Comparison of ENCODE assay signal across 8 cellular contexts in the genomic region with DNA sequence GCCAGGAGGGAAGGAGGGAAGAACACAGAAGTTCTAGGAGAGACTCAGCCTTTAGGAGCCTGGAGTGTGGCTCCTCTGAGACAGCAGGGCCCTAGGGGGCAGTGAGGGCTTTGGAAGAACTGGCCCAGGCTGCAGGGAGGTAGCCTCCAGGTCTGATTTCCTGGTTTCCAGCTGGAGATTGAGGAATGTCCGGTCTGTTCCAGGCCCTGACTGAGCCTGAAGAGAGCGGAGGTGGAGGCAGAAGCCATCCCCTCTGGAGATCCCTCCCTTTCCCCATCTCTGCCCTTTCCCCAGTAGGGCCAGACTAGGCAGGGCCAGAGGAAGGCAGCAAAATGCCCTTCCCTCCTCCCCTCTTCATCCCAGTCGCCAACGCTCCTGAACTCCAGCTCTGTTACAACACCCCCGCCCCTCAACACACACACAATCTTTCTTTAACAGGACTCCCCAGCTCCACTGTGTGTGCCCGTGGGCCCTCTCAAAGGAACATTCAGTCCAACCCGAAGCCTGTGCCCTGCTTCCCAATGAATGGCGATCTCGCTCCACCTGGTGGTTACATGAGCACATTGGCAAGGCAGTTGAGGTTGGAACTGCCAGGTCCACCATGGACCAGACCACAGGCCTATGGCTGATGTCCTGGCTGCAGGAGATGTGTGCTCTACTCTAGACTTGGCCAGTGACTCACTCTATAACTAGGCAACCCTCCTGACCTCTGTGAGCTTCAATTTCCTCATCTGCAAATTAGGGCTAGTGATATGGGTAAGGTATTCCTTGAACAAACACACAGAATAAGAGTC. TPM values are rescaled to one million over a fixed set of nuclear protein-coding genes. Genes with fewer than 3 reads are reported as not detected.
A peak's percentile ranks its signal among the peaks of the same experiment; 100 is the strongest.
DNase-seq lines count a peak whose midpoint lies in the region; ATAC-seq and TF ChIP-seq lines count a peak whose summit lies in the region.

No MANE protein-coding gene starts in this region.

- 4% methylated on average over 7 of the region's 9 CpGs for WGBS in smooth muscle cell (ENCODE audit: low lambda C conversion rate)

- H3K9ac ChIP-seq in DND-41 (ENCODE audit: low read depth, low read length) (0 out of 2 replicates have a peak overlapping the region, but pooled peaks have one; percentile 15), smooth muscle cell (ENCODE audit: low read depth) (peak overlapping the region; percentile 31)

- H3K36me3 Mint-ChIP-seq in WTC11 = no peaks in the 10 kb centered on the region

- H3K4me3 ChIP-seq in DND-41 (ENCODE audit: low read depth in 1 of 2, low read length in 2 of 2) (no peak overlapping the region), cardiac fibroblast (replicated peaks in 1 of 2; ENCODE audit: low read depth in 2 of 2, low read length in 2 of 2) (no peak overlapping the region), smooth muscle cell (no peak overlapping the region)

- ATAC-seq in DND-41 (ENCODE audit: insufficient read depth, low read depth) (peak; percentile 97), HG02642 (IDR thresholded peaks at IDR 0.05; ENCODE audit: poor library complexity, unreplicated experiment) (peak; percentile 76), WTC11 (peak; percentile 94), HG03108 (IDR thresholded peaks at IDR 0.05; ENCODE audit: unreplicated experiment) (no peak)

- H3K9me3 ChIP-seq in DND-41 (ENCODE audit: insufficient read depth, low read length, severe bottlenecking) (no peaks in the 10 kb centered on the region), smooth muscle cell (replicated peaks; ENCODE audit: low read depth) (no peaks in the 10 kb centered on the region)

- no peaks in the 10 kb centered on the region for H3K27me3 Mint-ChIP-seq in WTC11 (ENCODE audit: low read depth)

- peak; percentile 81 for DNase-seq in DND-41
- peak; percentile 77 for DNase-seq in NCI-H2171 treated with DMSO at 0.1 percent for 48 hours (lab: John Stamatoyannopoulos, UW)
- peak; percentile 86 for DNase-seq in WTC11 (ENCODE audit: low spot score)
- peak; percentile 94 to 97 for DNase-seq in cardiac fibroblast (ENCODE audit: low read depth in 2 of 2)
- peak; percentile 95 for DNase-seq in inferior parietal cortex (ENCODE audit: extremely low spot score)
- peak; percentile 43 for DNase-seq in smooth muscle cell (lab: John Stamatoyannopoulos, UW; ENCODE audit: unreplicated experiment)

- TF ChIP-seq CTCF in DND-41 (IDR thresholded peaks at IDR 0.05; ENCODE audit: borderline replicate concordance, extremely low read depth, low read length, poor library complexity, severe bottlenecking) = peak; percentile 95
- peak; percentile 70 for TF ChIP-seq CTCF in WTC11 (IDR thresholded peaks at IDR 0.05)
- peak; percentile 95 for TF ChIP-seq CTCF in cardiac fibroblast (IDR thresholded peaks at IDR 0.05; ENCODE audit: low read depth, low read length)
- peak; percentile 66 for TF ChIP-seq CTCF in smooth muscle cell (IDR thresholded peaks at IDR 0.05; ENCODE audit: borderline replicate concordance, insufficient read depth, poor library complexity, severe bottlenecking)

- peaks cover 26% of the 10 kb centered on the region for H3F3A ChIP-seq in smooth muscle cell (ENCODE audit: low read depth)

- peaks cover 15% of the 10 kb centered on the region for H3K4me1 Mint-ChIP-seq in WTC11

- H3K9me3 Mint-ChIP-seq in WTC11 = no peaks in the 10 kb centered on the region

- no peak overlapping the region for H3K4me2 ChIP-seq in DND-41 (ENCODE audit: insufficient read depth, low read length)
- peak overlapping the region; percentile 59 for H3K4me2 ChIP-seq in smooth muscle cell

- H3K27ac Mint-ChIP-seq in WTC11 = peak overlapping the region; percentile 94

- H3K27me3 ChIP-seq in DND-41 (ENCODE audit: insufficient read depth, low read length, poor library complexity) (no peaks in the 10 kb centered on the region), smooth muscle cell (ENCODE audit: low read depth) (no peaks in the 10 kb centered on the region)

- H4K20me1 ChIP-seq in DND-41 (ENCODE audit: insufficient read depth, low read length) (no peaks in the 10 kb centered on the region), smooth muscle cell (ENCODE audit: low read depth) (no peaks in the 10 kb centered on the region)

- H3K4me3 Mint-ChIP-seq in WTC11 = peak overlapping the region; percentile 56

- CTCF ChIA-PET in WTC11 (lab: Charles Lee) = interaction anchor here (0.6 to 4.8 kb wide), 37 partner anchors 9 to 330 kb away, joined by 3 to 213 read pairs (median 6); partner anchors contain the start of genes MAP7D1, MRPS15, SH3D21 and THRAP3

- H3K79me2 ChIP-seq in DND-41 (ENCODE audit: insufficient read depth, low read length) (no peaks in the 10 kb centered on the region), smooth muscle cell (ENCODE audit: low read depth) (no peaks in the 10 kb centered on the region)

- peak overlapping the region; percentile 72 for H2AFZ ChIP-seq in DND-41 (ENCODE audit: low read depth, low read length)
- H2AFZ ChIP-seq in smooth muscle cell (ENCODE audit: low read depth) = no peak overlapping the region

- H3K36me3 ChIP-seq in DND-41 (ENCODE audit: insufficient read depth, low read length) (no peaks in the 10 kb centered on the region), smooth muscle cell (ENCODE audit: low read depth) (no peaks in the 10 kb centered on the region)

- H3K27ac ChIP-seq in DND-41 (ENCODE audit: low read length) (0 out of 2 replicates have a peak overlapping the region, but pooled peaks have one; percentile 9), smooth muscle cell (ENCODE audit: low read depth) (peak overlapping the region; percentile 76)

- POLR2A ChIA-PET in WTC11 (lab: Charles Lee) = interaction anchor here (0.5 to 2.4 kb wide), 7 partner anchors 10 to 38 kb away, joined by 3 to 25 read pairs (median 5); partner anchors contain the start of genes MAP7D1, THRAP3 and TRAPPC3

- H3K4me1 ChIP-seq in DND-41 (ENCODE audit: insufficient read depth, low read length) (peaks cover 5% of the 10 kb centered on the region), smooth muscle cell (ENCODE audit: low read depth) (no peaks in the 10 kb centered on the region)

TF ChIP-seq in WTC11, 78 proteins besides CTCF, POLR2A, EP300 and RAD21 (continues in another document):
- TF ChIP-seq, protein P1, sequence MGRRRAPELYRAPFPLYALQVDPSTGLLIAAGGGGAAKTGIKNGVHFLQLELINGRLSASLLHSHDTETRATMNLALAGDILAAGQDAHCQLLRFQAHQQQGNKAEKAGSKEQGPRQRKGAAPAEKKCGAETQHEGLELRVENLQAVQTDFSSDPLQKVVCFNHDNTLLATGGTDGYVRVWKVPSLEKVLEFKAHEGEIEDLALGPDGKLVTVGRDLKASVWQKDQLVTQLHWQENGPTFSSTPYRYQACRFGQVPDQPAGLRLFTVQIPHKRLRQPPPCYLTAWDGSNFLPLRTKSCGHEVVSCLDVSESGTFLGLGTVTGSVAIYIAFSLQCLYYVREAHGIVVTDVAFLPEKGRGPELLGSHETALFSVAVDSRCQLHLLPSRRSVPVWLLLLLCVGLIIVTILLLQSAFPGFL (CRISPR knock-in tag; IDR thresholded peaks at IDR 0.05; ENCODE audit: borderline replicate concordance) = no peak
- TF ChIP-seq ZNF121 (CRISPR knock-in tag; IDR thresholded peaks at IDR 0.05) (peak; percentile 94), ZNF232 (CRISPR knock-in tag; IDR thresholded peaks at IDR 0.05) (peak; percentile 4; the same call in 1 of the 2 replicates), HMGXB4 (CRISPR knock-in tag; IDR thresholded peaks at IDR 0.05) (no peak), MLX (CRISPR knock-in tag; IDR thresholded peaks at IDR 0.05) (no peak)
- TF ChIP-seq, protein P2, sequence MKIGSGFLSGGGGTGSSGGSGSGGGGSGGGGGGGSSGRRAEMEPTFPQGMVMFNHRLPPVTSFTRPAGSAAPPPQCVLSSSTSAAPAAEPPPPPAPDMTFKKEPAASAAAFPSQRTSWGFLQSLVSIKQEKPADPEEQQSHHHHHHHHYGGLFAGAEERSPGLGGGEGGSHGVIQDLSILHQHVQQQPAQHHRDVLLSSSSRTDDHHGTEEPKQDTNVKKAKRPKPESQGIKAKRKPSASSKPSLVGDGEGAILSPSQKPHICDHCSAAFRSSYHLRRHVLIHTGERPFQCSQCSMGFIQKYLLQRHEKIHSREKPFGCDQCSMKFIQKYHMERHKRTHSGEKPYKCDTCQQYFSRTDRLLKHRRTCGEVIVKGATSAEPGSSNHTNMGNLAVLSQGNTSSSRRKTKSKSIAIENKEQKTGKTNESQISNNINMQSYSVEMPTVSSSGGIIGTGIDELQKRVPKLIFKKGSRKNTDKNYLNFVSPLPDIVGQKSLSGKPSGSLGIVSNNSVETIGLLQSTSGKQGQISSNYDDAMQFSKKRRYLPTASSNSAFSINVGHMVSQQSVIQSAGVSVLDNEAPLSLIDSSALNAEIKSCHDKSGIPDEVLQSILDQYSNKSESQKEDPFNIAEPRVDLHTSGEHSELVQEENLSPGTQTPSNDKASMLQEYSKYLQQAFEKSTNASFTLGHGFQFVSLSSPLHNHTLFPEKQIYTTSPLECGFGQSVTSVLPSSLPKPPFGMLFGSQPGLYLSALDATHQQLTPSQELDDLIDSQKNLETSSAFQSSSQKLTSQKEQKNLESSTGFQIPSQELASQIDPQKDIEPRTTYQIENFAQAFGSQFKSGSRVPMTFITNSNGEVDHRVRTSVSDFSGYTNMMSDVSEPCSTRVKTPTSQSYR (CRISPR knock-in tag; IDR thresholded peaks at IDR 0.05) = no peak

RNA-seq across cellular contexts. Expression of gene MAP7D1, which starts 32.0 kb away (rescaled TPM):
- total RNA-seq in WTC11 (2021) = 65.0 to 88.7 TPM (median 72.0 TPM) in 3 replicates
- 102 and 109 TPM in 2 replicates for total RNA-seq in smooth muscle cell
- polyA plus RNA-seq in smooth muscle cell = 169 and 186 TPM in 2 replicates

RNA-seq across cellular contexts. Expression of gene THRAP3, which starts 36.2 kb away (rescaled TPM):
- total RNA-seq in WTC11 (2021) (150 to 160 TPM (median 153 TPM) in 3 replicates), smooth muscle cell (60.5 and 97.2 TPM in 2 replicates)
- polyA plus RNA-seq in smooth muscle cell = 44.1 and 45.1 TPM in 2 replicates

RNA-seq across cellular contexts. Expression of gene TRAPPC3, which starts 38.7 kb away (rescaled TPM):
- total RNA-seq in WTC11 (2021) (48.9 to 52.5 TPM (median 52.0 TPM) in 3 replicates), smooth muscle cell (67.8 and 202 TPM in 2 replicates)
- polyA plus RNA-seq in smooth muscle cell = 113 and 114 TPM in 2 replicates

Comparison
In these comparisons a context has a peak if more than half of its experiments do, and no peak if none do; other contexts are left out.
1. DNase-seq: peak in every context shown above with its lines; median percentile 96 in cardiac fibroblast; 95 in inferior parietal cortex; 86 in WTC11; 81 in DND-41; 77 in NCI-H2171 treated with DMSO at 0.1 percent for 48 hours; 43 in smooth muscle cell.